In the genomic region with DNA sequence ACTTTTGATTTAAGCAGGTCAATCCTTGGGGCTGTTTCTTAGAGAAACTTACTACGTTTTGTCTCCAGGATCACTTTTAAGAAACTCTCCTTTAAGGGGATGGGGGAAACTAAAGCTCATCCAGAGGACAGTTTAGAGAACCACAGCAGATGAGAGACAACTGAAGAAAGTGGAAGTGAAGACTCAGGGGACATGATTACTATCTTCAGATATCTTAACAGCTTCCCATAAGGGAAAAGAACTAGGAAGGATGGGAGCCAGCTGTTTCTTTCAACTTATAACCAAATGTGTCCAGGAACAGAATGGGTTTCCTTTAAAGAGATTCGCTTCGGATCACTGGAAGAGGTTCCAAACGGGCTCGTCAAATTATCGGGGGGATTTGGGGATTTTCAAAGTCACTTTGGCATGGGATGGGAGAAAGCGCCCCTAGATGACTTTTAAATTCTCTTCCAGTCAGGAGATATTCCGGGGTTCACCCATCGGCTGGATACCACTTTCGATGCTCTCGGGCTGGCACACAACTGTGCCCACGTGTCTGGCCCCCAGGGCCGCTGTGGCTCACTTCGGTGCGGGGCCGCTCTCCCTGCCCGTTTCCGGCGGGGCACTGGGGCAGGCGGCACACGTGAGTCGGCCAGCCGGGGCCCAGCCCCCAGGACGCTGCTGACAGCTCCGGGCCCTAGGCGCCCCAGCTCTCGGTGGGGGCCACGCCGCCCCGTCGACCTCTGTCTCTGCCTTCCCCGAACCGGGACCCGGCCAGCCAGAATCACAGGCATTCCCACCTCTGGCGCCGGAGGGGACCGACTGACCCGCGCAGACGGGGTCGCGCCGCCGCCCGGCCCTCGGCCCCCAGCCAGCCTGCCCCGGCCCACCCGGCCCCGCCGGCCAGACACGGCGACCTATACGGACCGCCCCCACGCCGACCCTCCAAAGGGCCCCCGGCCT, we compare ENCODE assay signal across 8 cellular contexts. TPM values are rescaled to one million over a fixed set of nuclear protein-coding genes. Genes with fewer than 3 reads are reported as not detected.
DNase-seq lines count a peak whose midpoint lies in the region; ATAC-seq and TF ChIP-seq lines count a peak whose summit lies in the region.

No MANE protein-coding gene starts in this region.

- intact Hi-C loops in left colon (cut with DNase I, micrococcal nuclease): no loop called here

- H3K27me3 ChIP-seq in WERI-Rb-1 (ENCODE audit: insufficient read depth, low read depth, severe bottlenecking): no peaks in the 10 kb centered on the region

- peaks cover 8% of the 10 kb centered on the region for H3K36me3 ChIP-seq in WERI-Rb-1

- DNase-seq in EH (ENCODE audit: low read depth): peak; percentile 54
- peak; percentile 57 for DNase-seq in LHCN-M2 (ENCODE audit: low read depth)
- DNase-seq in WERI-Rb-1: peak; percentile 35
- peak in 29 of 61 donors; percentile 4 to 60 (median 32) for DNase-seq in caudate nucleus (lab: John Stamatoyannopoulos, UW)
- DNase-seq in left colon: peak; percentile 70 to 71
- peak; percentile 55 for DNase-seq in stimulated activated CD4-positive, alpha-beta T cell treated with anti-CD3 and anti-CD28 coated beads, Interleukin-1b, Interleukin-23, amount 100 ng/mL, for 48 hours
- no peak for DNase-seq in OCI-M2 (lab: John Stamatoyannopoulos, UW; ENCODE audit: unreplicated experiment)

- no peaks in the 10 kb centered on the region for H3K9me3 ChIP-seq in WERI-Rb-1 (ENCODE audit: severe bottlenecking)

- ATAC-seq in GM21619 (IDR thresholded peaks at IDR 0.05; ENCODE audit: unreplicated experiment): peak; percentile 57
- peak; percentile 74 for ATAC-seq in left colon

- H3K4me3 ChIP-seq in WERI-Rb-1 (ENCODE audit: low read depth, low read length): peak overlapping the region; percentile 62

- H3K27ac ChIP-seq in WERI-Rb-1: peak overlapping the region; percentile 99
- peak overlapping the region; percentile 88 for H3K27ac ChIP-seq in caudate nucleus (ENCODE audit: low read depth, low read length)

- no peak for TF ChIP-seq CTCF in WERI-Rb-1 (IDR thresholded peaks at IDR 0.05; ENCODE audit: low read depth, low read length)

RNA-seq across cellular contexts. Expression of a gene that starts 1.0 kb away (rescaled TPM):
- total RNA-seq in LHCN-M2 (2014; rRNA removed): 21.2 and 21.6 TPM in 2 replicates
- 28.3 TPM for polyA plus RNA-seq in LHCN-M2 (2012)
- 10 to 100 TPM; 24.1 to 34.3 TPM for total RNA-seq in left colon
